In genomic region chr13:44131069-44131614, GRCh38 we compare ENCODE assay signal across 20 cellular contexts.
"Had no signal": no experiment of that assay in that cellular context is flagged by ENCODE, and none has a peak within 500 bp of the region (broad histone marks: within the 10 kb centered on the region; RNA-seq: fewer than 3 reads in every experiment).

No MANE protein-coding gene starts in this region.

- ATAC-seq: body of pancreas; gastroesophageal sphincter; heart left ventricle; left lobe of liver; lower lobe of right lung; naive thymus-derived CD4-positive, alpha-beta T cell; psoas muscle; right cardiac atrium; T-helper 17 cell had no signal

- H3K27ac ChIP-seq: body of pancreas, gastroesophageal sphincter, lower lobe of right lung had no signal

- H3K9me3 ChIP-seq: body of pancreas, gastroesophageal sphincter, heart left ventricle, lower lobe of right lung, psoas muscle, tibial artery had no signal

- H3K4me3 ChIP-seq: body of pancreas, gastroesophageal sphincter, heart left ventricle, lower lobe of right lung, psoas muscle, tibial artery had no signal

- H3K9me3 Mint-ChIP-seq: activated B cell treated with CpG ODN at 0.5 μM for 24 hours; activated naive CD4-positive, alpha-beta T cell treated with anti-CD3 and anti-CD28 coated beads for 36 hours; naive thymus-derived CD4-positive, alpha-beta T cell; stimulated activated naive CD8-positive, alpha-beta T cell treated with anti-CD3 and anti-CD28 coated beads, Interleukin-15, Interleukin-2, amounts not matched to agents 100 ng/mL and 50 ng/mL, for 24 hours had no signal

- H3K4me1 Mint-ChIP-seq: activated B cell treated with CpG ODN at 0.5 μM for 24 hours; naive thymus-derived CD4-positive, alpha-beta T cell had no signal

- H3K27me3 ChIP-seq: body of pancreas, gastroesophageal sphincter, heart left ventricle, tibial artery had no signal

- H3K4me3 Mint-ChIP-seq: activated B cell treated with CpG ODN at 0.5 μM for 24 hours; activated naive CD4-positive, alpha-beta T cell treated with anti-CD3 and anti-CD28 coated beads for 36 hours; naive thymus-derived CD4-positive, alpha-beta T cell; stimulated activated naive CD8-positive, alpha-beta T cell treated with anti-CD3 and anti-CD28 coated beads, Interleukin-15, Interleukin-2, amounts not matched to agents 100 ng/mL and 50 ng/mL, for 24 hours; T-helper 17 cell had no signal

- H3K36me3 ChIP-seq: gastroesophageal sphincter, heart left ventricle, lower lobe of right lung, tibial artery had no signal

- DNase-seq: activated B cell treated with CpG ODN at 0.5 μM for 24 hours; activated CD4-positive, alpha-beta T cell treated with anti-CD3 and anti-CD28 coated beads for 4 hours; activated CD4-positive, alpha-beta T cell treated with anti-CD3 and anti-CD28 coated beads, Interleukin-2, amount 50 U/mL, for 48 hours; activated effector memory CD4-positive, alpha-beta T cell treated with Interleukin-2 at 50 U/mL for 16 hours; activated naive CD4-positive, alpha-beta T cell treated with anti-CD3 and anti-CD28 coated beads for 36 hours; activated T-cell treated with anti-CD3 and anti-CD28 coated beads, Interleukin-2, amount 50 U/mL, for 48 hours; body of pancreas; heart left ventricle; islet precursor cell; lower lobe of right lung; naive thymus-derived CD4-positive, alpha-beta T cell; psoas muscle; right cardiac atrium; stimulated activated CD4-positive, alpha-beta T cell treated with anti-CD3 and anti-CD28 coated beads, Interleukin-12 subunit alpha, Interleukin-12 subunit beta, amount 100 ng/mL, for 4 hours; substantia nigra; T-helper 17 cell; tibial artery had no signal

- H3K27ac Mint-ChIP-seq: activated B cell treated with CpG ODN at 0.5 μM for 24 hours; activated naive CD4-positive, alpha-beta T cell treated with anti-CD3 and anti-CD28 coated beads for 36 hours; naive thymus-derived CD4-positive, alpha-beta T cell; stimulated activated naive CD8-positive, alpha-beta T cell treated with anti-CD3 and anti-CD28 coated beads, Interleukin-15, Interleukin-2, amounts not matched to agents 100 ng/mL and 50 ng/mL, for 24 hours had no signal
